In genomic region chr19:57934820-57935665, GRCh38 we compare ENCODE assay signal across 1 cellular context.
TF ChIP-seq lines count a peak whose summit lies in the region.

ZNF418 (minus strand) TSS chr19:57935402; CDS start chr19:57933822, 1,580 bp downstream.

TF ChIP-seq in GM12878, 131 proteins besides CTCF, POLR2A, EP300 and RAD21 (continued from another document):
- TF ChIP-seq ZBTB4 (CRISPR knock-in tag; IDR thresholded peaks at IDR 0.05): no peak
- TF ChIP-seq ZNF217 (IDR thresholded peaks at IDR 0.05): no peak
